8 cellular contexts compared by ENCODE assay signal in the genomic region with DNA sequence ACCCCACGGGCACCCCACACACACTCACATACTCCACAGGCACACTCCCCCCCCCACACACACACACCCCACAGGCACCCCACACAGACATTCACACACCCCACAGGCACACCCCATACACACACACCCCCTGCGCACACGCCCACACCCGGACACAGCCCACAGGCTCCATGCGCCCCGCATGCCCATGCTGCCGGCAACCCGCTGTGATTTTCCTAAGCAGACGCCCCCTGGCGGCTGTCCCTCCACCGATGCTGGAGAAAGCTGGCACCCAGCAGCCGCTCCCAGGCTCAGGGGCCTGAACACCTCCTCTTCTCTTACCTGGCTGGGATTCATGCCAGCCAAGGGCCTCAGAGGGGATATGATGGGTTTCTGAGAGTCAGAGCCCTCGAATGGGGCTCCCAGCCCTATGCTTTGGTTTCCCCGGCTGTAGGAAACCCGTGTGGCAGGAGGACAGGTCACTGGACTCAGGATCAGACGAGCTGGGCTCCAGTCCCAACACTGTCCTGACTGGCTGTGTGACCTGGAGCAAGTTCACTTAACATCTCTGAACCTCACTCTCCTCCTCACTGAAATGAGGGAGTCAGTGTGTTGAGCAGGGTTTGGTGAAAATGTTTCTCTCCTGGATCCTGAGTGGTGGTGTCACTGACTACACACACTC. TPM values are rescaled to one million over a fixed set of nuclear protein-coding genes. Genes with fewer than 3 reads are reported as not detected.
DNase-seq lines count a peak whose midpoint lies in the region; ATAC-seq and TF ChIP-seq lines count a peak whose summit lies in the region.

No MANE protein-coding gene starts in this region.

- no peaks in the 10 kb centered on the region for H3K36me3 ChIP-seq in kidney epithelial cell (ENCODE audit: control insufficient read depth, insufficient read depth, low read length)

- no peak overlapping the region for H3K4me3 ChIP-seq in cardiac fibroblast (replicated peaks in 1 of 2; ENCODE audit: low read depth in 2 of 2, low read length in 2 of 2)
- no peak overlapping the region for H3K4me3 ChIP-seq in kidney epithelial cell (ENCODE audit: low read depth, low read length)

- peak; percentile 43 to 57 for ATAC-seq in activated CD4-positive, CD25-positive, alpha-beta regulatory T cell treated with anti-CD3 and anti-CD28 coated beads, Interleukin-2, amount 50 U/mL, for 24 hours

- no peaks in the 10 kb centered on the region for H3K27me3 ChIP-seq in kidney epithelial cell (ENCODE audit: control insufficient read depth, insufficient read depth, low read length)

- DNase-seq in NCI-H1436 (lab: John Stamatoyannopoulos, UW) (peak; percentile 51), NCI-H1436 treated with DMSO at 0.1 percent for 48 hours (lab: John Stamatoyannopoulos, UW) (no peak), NCI-H1694 treated with DMSO at 0.1 percent for 48 hours (lab: John Stamatoyannopoulos, UW) (peak; percentile 59), cardiac fibroblast (ENCODE audit: low read depth in 2 of 2) (peak; percentile 76 to 77), kidney epithelial cell (ENCODE audit: low read depth) (no peak), T1000 (lab: John Stamatoyannopoulos, UW) (no peak)
- peak; percentile 85 to 91 for DNase-seq in stimulated activated CD4-positive, alpha-beta T cell treated with anti-CD3 and anti-CD28 coated beads, Interleukin-2, amount 100 ng/mL, for 24 hours

- TF ChIP-seq CTCF in cardiac fibroblast (IDR thresholded peaks at IDR 0.05; ENCODE audit: low read depth, low read length) = peak; percentile 92
- TF ChIP-seq CTCF in kidney epithelial cell (IDR thresholded peaks at IDR 0.05; ENCODE audit: insufficient read depth, low read length, poor library complexity, severe bottlenecking) = peak; percentile 87

RNA-seq across cellular contexts. Expression of a gene that starts 19.6 kb away (rescaled TPM):
- total RNA-seq in kidney epithelial cell = not detected in 2 replicates

RNA-seq across cellular contexts. Expression of a gene that starts 50.8 kb away (rescaled TPM):
- total RNA-seq in kidney epithelial cell = 99.6 and 135 TPM in 2 replicates

Comparison
In these comparisons a context has a peak if more than half of its experiments do, and no peak if none do; other contexts are left out.
1. DNase-seq: peak in NCI-H1436 (single experiment), NCI-H1694 treated with DMSO at 0.1 percent for 48 hours (single experiment), cardiac fibroblast (2 of 2) and stimulated activated CD4-positive, alpha-beta T cell treated with anti-CD3 and anti-CD28 coated beads, Interleukin-2, amount 100 ng/mL, for 24 hours (2 of 2); none in NCI-H1436 treated with DMSO at 0.1 percent for 48 hours (single experiment), kidney epithelial cell (single experiment) and T1000 (single experiment).